In genomic region chr3:108620250-108620649, GRCh38 we compare ENCODE assay signal across 25 cellular contexts. TPM values are rescaled to one million over a fixed set of nuclear protein-coding genes. Genes with fewer than 3 reads are reported as not detected.
A peak's percentile ranks its signal among the peaks of the same experiment; 100 is the strongest.
DNase-seq lines count a peak whose midpoint lies in the region; ATAC-seq, FAIRE-seq and TF ChIP-seq lines count a peak whose summit lies in the region.
"Had no signal": no experiment of that assay in that cellular context is flagged by ENCODE, and none has a peak within 500 bp of the region (broad histone marks: within the 10 kb centered on the region; RNA-seq: fewer than 3 reads in every experiment).

No MANE protein-coding gene starts in this region.

- intact Hi-C loops in mucosa of descending colon (cut with DNase I, micrococcal nuclease), result no loop called here
- intact Hi-C loops in sciatic nerve (cut with DNase I), result no loop called here
- intact Hi-C loops in Right ventricle myocardium superior (cut with DNase I), result no loop called here

- no peaks in the 10 kb centered on the region for H3K27me3 ChIP-seq in bronchial epithelial cell (ENCODE audit: control insufficient read depth, insufficient read depth, low read length)
- H3K27me3 ChIP-seq: BLaER1, Peyer's patch had no signal

- FAIRE-seq in bronchial epithelial cell (lab: Jason Lieb, UNC), result no peak
- FAIRE-seq: GM12892, H1 had no signal

- H3K4me1 ChIP-seq in mucosa of descending colon (ENCODE audit: low read depth), result no peaks in the 10 kb centered on the region
- H3K4me1 ChIP-seq: BLaER1, Peyer's patch had no signal

- H3K9me3 ChIP-seq in mucosa of descending colon, result no peaks in the 10 kb centered on the region
- H3K9me3 ChIP-seq: BLaER1, Peyer's patch had no signal

- H3K36me3 ChIP-seq in bronchial epithelial cell (ENCODE audit: control insufficient read depth, insufficient read depth, low read length) (no peaks in the 10 kb centered on the region), mucosa of descending colon (ENCODE audit: low read depth) (no peaks in the 10 kb centered on the region)
- H3K36me3 ChIP-seq: BLaER1, Peyer's patch had no signal

- no peak overlapping the region for H3K4me3 ChIP-seq in bronchial epithelial cell (ENCODE audit: low read depth, low read length)
- no peak overlapping the region for H3K4me3 ChIP-seq in mucosa of descending colon
- H3K4me3 ChIP-seq: BLaER1, Peyer's patch had no signal

- TF ChIP-seq CTCF in bronchial epithelial cell (IDR thresholded peaks at IDR 0.05; ENCODE audit: insufficient read depth, low read length, severe bottlenecking) (no peak), mucosa of descending colon (IDR thresholded peaks at IDR 0.05) (no peak)

- peak; percentile 5 for DNase-seq in DMS 273 (lab: John Stamatoyannopoulos, UW; ENCODE audit: unreplicated experiment)
- no peak for DNase-seq in DMS 273 treated with DMSO at 0.1 percent for 48 hours (lab: John Stamatoyannopoulos, UW)
- peak; percentile 30 for DNase-seq in HT-29 (ENCODE audit: low spot score)
- peak; percentile 20 for DNase-seq in bronchial epithelial cell (ENCODE audit: low read depth)
- no peak for DNase-seq in mucosa of descending colon
- DNase-seq in sciatic nerve (ENCODE audit: low spot score), result no peak
- DNase-seq in Right ventricle myocardium superior, result no peak
- DNase-seq: ACHN; CD4-positive, alpha-beta T cell; COR-L47; DMS153; Kasumi-1; MM.1S; NCI-H1048; NCI-H1436 treated with DMSO at 0.1 percent for 48 hours; NCI-H1930; NCI-H2227 treated with DMSO at 0.1 percent for 48 hours; NCI-H510A treated with DMSO at 0.1 percent for 48 hours; NCI-H748 treated with DMSO at 0.1 percent for 48 hours; Peyer's patch; SW 1271 had no signal

- peak; percentile 76 for ATAC-seq in mucosa of descending colon
- no peak for ATAC-seq in sciatic nerve
- ATAC-seq in GM19351 (IDR thresholded peaks at IDR 0.05; ENCODE audit: unreplicated experiment), result no peak
- ATAC-seq in Right ventricle myocardium superior (ENCODE audit: poor library complexity), result no peak

RNA-seq across cellular contexts. Expression of gene DZIP3, which starts 30.7 kb away (rescaled TPM):
- 2.8 and 3.3 TPM in 2 replicates for total RNA-seq in HT-29 (2014; rRNA removed; shearing (Covaris generic))
- total RNA-seq in bronchial epithelial cell, result 1.3 and 1.6 TPM in 2 replicates
- 10 to 100 TPM in 1 of 3 donors, 1 to 10 TPM in 2; 7.8 to 11.7 (median 8.2) TPM for total RNA-seq in mucosa of descending colon
- 19.8 TPM for total RNA-seq in sciatic nerve
- total RNA-seq in Right ventricle myocardium superior, result 14.3 TPM

RNA-seq across cellular contexts. Expression of gene CIP2A, which starts 31.0 kb away (rescaled TPM):
- total RNA-seq in HT-29 (2014; rRNA removed; shearing (Covaris generic)), result 16.2 and 22.8 TPM in 2 replicates
- total RNA-seq in bronchial epithelial cell, result 0.79 and 1.5 TPM in 2 replicates
- 1 to 10 TPM; 2.8 to 6.8 (median 4.5) TPM for total RNA-seq in mucosa of descending colon
- 5.6 TPM for total RNA-seq in sciatic nerve
- 1.5 TPM for total RNA-seq in Right ventricle myocardium superior

Comparison
In these comparisons a context has a peak if more than half of its experiments do, and no peak if none do; other contexts are left out.
1. DNase-seq: peak in DMS 273 (single experiment), HT-29 (single experiment) and bronchial epithelial cell (single experiment); none in DMS 273 treated with DMSO at 0.1 percent for 48 hours (single experiment), mucosa of descending colon (0 of 3), sciatic nerve (single experiment) and Right ventricle myocardium superior (single experiment).